Comparison of ENCODE assay signal across 20 cellular contexts in the genomic region with DNA sequence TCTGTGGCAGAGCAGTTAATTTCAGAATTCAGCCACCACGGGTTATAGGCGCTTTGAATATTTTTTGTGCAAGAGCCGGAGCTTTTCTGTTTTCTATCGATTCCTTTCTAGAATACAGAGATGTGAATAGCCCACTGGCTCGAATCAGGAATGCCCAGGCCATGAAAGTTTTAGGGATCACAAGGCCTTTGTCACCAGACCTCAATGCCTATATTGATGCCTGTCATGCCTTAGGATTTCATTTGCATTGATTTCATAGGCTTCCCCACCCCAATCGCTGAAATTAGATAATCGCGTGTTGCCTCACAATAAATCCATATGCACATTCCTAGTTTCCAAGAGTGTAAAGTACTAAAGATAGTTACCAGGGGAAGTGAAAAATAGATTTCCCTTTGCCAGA.
DNase-seq lines count a peak whose midpoint lies in the region; ATAC-seq and TF ChIP-seq lines count a peak whose summit lies in the region.
"Had no signal": no experiment of that assay in that cellular context is flagged by ENCODE, and none has a peak within 500 bp of the region (broad histone marks: within the 10 kb centered on the region; RNA-seq: fewer than 3 reads in every experiment).

No MANE protein-coding gene starts in this region.

- DNase-seq in heart left ventricle: no peak
- DNase-seq in left cardiac atrium: no peak
- no peak for DNase-seq in osteoblast (ENCODE audit: insufficient read length, low spot score, missing footprints)
- no peak for DNase-seq in thoracic aorta (ENCODE audit: low spot score)
- DNase-seq in activated CD8-positive, alpha-beta memory T cell treated with anti-CD3 and anti-CD28 coated beads for 24 hours: no peak
- DNase-seq in activated CD8-positive, alpha-beta T cell treated with anti-CD3 and anti-CD28 coated beads for 36 hours: no peak
- DNase-seq: 8988T; activated CD4-positive, alpha-beta T cell treated with anti-CD3 and anti-CD28 coated beads for 36 hours; activated gamma-delta T cell; activated naive CD8-positive, alpha-beta T cell treated with anti-CD3 and anti-CD28 coated beads, Interleukin-2, amount 10 ng/mL, durations not matched to agents 7 days and 5 days; activated T-cell treated with anti-CD3 and anti-CD28 coated beads, Interleukin-2, amount 50 U/mL, for 1 hour; CD4-positive, alpha-beta T cell; effector CD4-positive, alpha-beta T cell; Karpas-422; MV-4-11; NCI-H146; small intestine had no signal

- intact Hi-C loops in heart left ventricle (cut with DNase I): no loop called here
- intact Hi-C loops in left cardiac atrium (cut with DNase I): no loop called here
- intact Hi-C loops in activated CD8-positive, alpha-beta T cell treated with anti-CD3 and anti-CD28 coated beads for 36 hours (cut with micrococcal nuclease): no loop called here

- no peak for TF ChIP-seq POLR2A in heart left ventricle (IDR thresholded peaks at IDR 0.05)

- H3K27me3 ChIP-seq in heart left ventricle: no peaks in the 10 kb centered on the region
- no peaks in the 10 kb centered on the region for H3K27me3 ChIP-seq in osteoblast (ENCODE audit: insufficient read depth, low read length)
- H3K27me3 ChIP-seq in thoracic aorta (replicated peaks; ENCODE audit: insufficient read depth): no peaks in the 10 kb centered on the region

- H3K4me3 ChIP-seq in heart left ventricle: no peak overlapping the region
- H3K4me3 ChIP-seq in osteoblast (ENCODE audit: insufficient read depth, low read length): no peak overlapping the region
- no peak overlapping the region for H3K4me3 ChIP-seq in thoracic aorta

- H3K27me3 Mint-ChIP-seq in activated CD8-positive, alpha-beta T cell treated with anti-CD3 and anti-CD28 coated beads for 36 hours: peaks cover 8% of the 10 kb centered on the region
- H3K27me3 Mint-ChIP-seq: progenitor cell of endocrine pancreas had no signal

- H3K79me2 ChIP-seq in osteoblast (ENCODE audit: insufficient read depth, low read length): no peaks in the 10 kb centered on the region

- no peak for TF ChIP-seq CTCF in heart left ventricle (IDR thresholded peaks at IDR 0.05)
- no peak for TF ChIP-seq CTCF in osteoblast (IDR thresholded peaks at IDR 0.05; ENCODE audit: extremely low read depth, low read depth, low read length)
- TF ChIP-seq CTCF in thoracic aorta (IDR thresholded peaks at IDR 0.05): no peak
- no peak for TF ChIP-seq CTCF in activated CD8-positive, alpha-beta T cell treated with anti-CD3 and anti-CD28 coated beads for 36 hours (IDR thresholded peaks at IDR 0.05)

- WGBS in heart left ventricle, 4 donors: 66 to 76% (median 68%) methylated on average over 8 of the region's 8 CpGs

- H3K9me3 ChIP-seq in heart left ventricle (no peaks in the 10 kb centered on the region), osteoblast (ENCODE audit: low read depth, low read length) (no peaks in the 10 kb centered on the region), thoracic aorta (no peaks in the 10 kb centered on the region)

- no peak overlapping the region for H3K27ac Mint-ChIP-seq in activated CD8-positive, alpha-beta T cell treated with anti-CD3 and anti-CD28 coated beads for 36 hours
- H3K27ac Mint-ChIP-seq: activated CD4-positive, alpha-beta T cell treated with anti-CD3 and anti-CD28 coated beads for 36 hours; activated naive CD8-positive, alpha-beta T cell treated with anti-CD3 and anti-CD28 coated beads, Interleukin-2, amount 10 ng/mL, durations not matched to agents 7 days and 5 days; CD4-positive, alpha-beta T cell; progenitor cell of endocrine pancreas had no signal

- no peaks in the 10 kb centered on the region for H4K20me1 ChIP-seq in osteoblast (ENCODE audit: insufficient read depth, low read length)

- ATAC-seq in heart left ventricle (no peak), left cardiac atrium (no peak), thoracic aorta (ENCODE audit: insufficient number of reproducible peaks, low FRiP score, low read depth) (no peak), GM21390 (IDR thresholded peaks at IDR 0.05; ENCODE audit: unreplicated experiment) (no peak)
- no peak for ATAC-seq in activated CD8-positive, alpha-beta T cell treated with anti-CD3 and anti-CD28 coated beads for 36 hours
- ATAC-seq: activated CD4-positive, alpha-beta T cell treated with anti-CD3 and anti-CD28 coated beads for 36 hours had no signal

- H3K4me1 Mint-ChIP-seq in activated CD8-positive, alpha-beta T cell treated with anti-CD3 and anti-CD28 coated beads for 36 hours (ENCODE audit: low read depth): peaks cover 6% of the 10 kb centered on the region
- H3K4me1 Mint-ChIP-seq: activated CD4-positive, alpha-beta T cell treated with anti-CD3 and anti-CD28 coated beads for 36 hours; activated naive CD8-positive, alpha-beta T cell treated with anti-CD3 and anti-CD28 coated beads, Interleukin-2, amount 10 ng/mL, durations not matched to agents 7 days and 5 days had no signal

- H3K4me3 Mint-ChIP-seq in activated CD8-positive, alpha-beta T cell treated with anti-CD3 and anti-CD28 coated beads for 36 hours: no peak overlapping the region
- H3K4me3 Mint-ChIP-seq: activated CD4-positive, alpha-beta T cell treated with anti-CD3 and anti-CD28 coated beads for 36 hours; activated naive CD8-positive, alpha-beta T cell treated with anti-CD3 and anti-CD28 coated beads, Interleukin-2, amount 10 ng/mL, durations not matched to agents 7 days and 5 days; CD4-positive, alpha-beta T cell had no signal

- no peaks in the 10 kb centered on the region for H3K36me3 Mint-ChIP-seq in activated CD8-positive, alpha-beta T cell treated with anti-CD3 and anti-CD28 coated beads for 36 hours (ENCODE audit: low read depth)
- H3K36me3 Mint-ChIP-seq: activated naive CD8-positive, alpha-beta T cell treated with anti-CD3 and anti-CD28 coated beads, Interleukin-2, amount 10 ng/mL, durations not matched to agents 7 days and 5 days had no signal

- no peaks in the 10 kb centered on the region for H3K9me3 Mint-ChIP-seq in activated CD8-positive, alpha-beta T cell treated with anti-CD3 and anti-CD28 coated beads for 36 hours
- H3K9me3 Mint-ChIP-seq: activated naive CD8-positive, alpha-beta T cell treated with anti-CD3 and anti-CD28 coated beads, Interleukin-2, amount 10 ng/mL, durations not matched to agents 7 days and 5 days; CD4-positive, alpha-beta T cell had no signal

- POLR2A ChIA-PET in activated CD8-positive, alpha-beta T cell treated with anti-CD3 and anti-CD28 coated beads for 36 hours (lab: Charles Lee): interaction anchor here (0.6 kb wide), 1 partner anchor 11 kb away, joined by 4 read pairs; no protein-coding TSS in a partner anchor

- H3K36me3 ChIP-seq in heart left ventricle: peaks cover 0 to 12% (median 3%) of the 10 kb centered on the region in 9 donors
- no peaks in the 10 kb centered on the region for H3K36me3 ChIP-seq in osteoblast (ENCODE audit: insufficient read depth, low read length)
- H3K36me3 ChIP-seq in thoracic aorta: no peaks in the 10 kb centered on the region

- H2AFZ ChIP-seq in osteoblast (ENCODE audit: low read length): no peak overlapping the region

- H3K4me2 ChIP-seq in osteoblast (ENCODE audit: insufficient read depth, low read length): no peak overlapping the region

- peaks cover 0 to 66% (median 35%) of the 10 kb centered on the region in 12 donors for H3K4me1 ChIP-seq in heart left ventricle
- peaks cover 46% of the 10 kb centered on the region for H3K4me1 ChIP-seq in osteoblast (ENCODE audit: insufficient read depth, low read length)
- H3K4me1 ChIP-seq in thoracic aorta (ENCODE audit: control insufficient read depth in 1 of 2, low read depth in 2 of 2): peaks cover 12 to 59% of the 10 kb centered on the region in 2 donors

- H3K27ac ChIP-seq in heart left ventricle (peak overlapping the region; percentile 4 to 80 (median 64)), cingulate gyrus (ENCODE audit: low read depth, low read length) (peak overlapping the region; percentile 57), osteoblast (ENCODE audit: low read depth, low read length) (peak overlapping the region; percentile 64), thoracic aorta (peak overlapping the region; percentile 55 to 59)

- CTCF ChIA-PET in activated CD8-positive, alpha-beta T cell treated with anti-CD3 and anti-CD28 coated beads for 36 hours (lab: Charles Lee): no interaction called here
